28 cellular contexts compared by ENCODE assay signal in genomic region chr7:21198929-21199328, GRCh38.
"Had no signal": no experiment of that assay in that cellular context is flagged by ENCODE, and none has a peak within 500 bp of the region (broad histone marks: within the 10 kb centered on the region; RNA-seq: fewer than 3 reads in every experiment).

No MANE protein-coding gene starts in this region.

- H3K9me3 ChIP-seq: ascending aorta, breast epithelium, colonic mucosa, esophagus squamous epithelium, gastroesophageal sphincter, heart right ventricle had no signal

- H3K4me3 ChIP-seq: ascending aorta, breast epithelium, cardiac muscle cell, colonic mucosa, esophagus squamous epithelium, gastroesophageal sphincter, heart right ventricle, hepatocyte had no signal

- ATAC-seq: activated CD4-positive, CD25-positive, alpha-beta regulatory T cell treated with anti-CD3 and anti-CD28 coated beads, Interleukin-2, amount 50 U/mL, for 24 hours; activated CD8-positive, alpha-beta T cell treated with anti-CD3 and anti-CD28 coated beads for 36 hours; activated T-cell treated with anti-CD3 and anti-CD28 coated beads, Interleukin-2, amount 50 U/mL, for 4 hours; activated T-helper 17 cell treated with anti-CD3 and anti-CD28 coated beads, Interleukin-2, amount 50 U/mL, for 72 hours; gastroesophageal sphincter; heart right ventricle had no signal

- DNase-seq: activated B cell treated with CpG ODN at 0.5 μM for 24 hours; activated CD4-positive, alpha-beta T cell treated with anti-CD3 and anti-CD28 coated beads for 48 hours; activated CD4-positive, alpha-beta T cell treated with anti-CD3 and anti-CD28 coated beads, Interleukin-2, amount 50 U/mL, for 1 hour; activated CD4-positive, alpha-beta T cell treated with anti-CD3 and anti-CD28 coated beads, Interleukin-2, amount 50 U/mL, for 48 hours; activated CD8-positive, alpha-beta memory T cell treated with anti-CD3 and anti-CD28 coated beads for 24 hours; activated CD8-positive, alpha-beta T cell treated with anti-CD3 and anti-CD28 coated beads for 36 hours; activated effector memory CD4-positive, alpha-beta T cell treated with Interleukin-2 at 50 U/mL for 16 hours; activated gamma-delta T cell treated with Interleukin-2 at 50 U/mL for 16 hours; activated naive CD4-positive, alpha-beta T cell treated with anti-CD3 and anti-CD28 coated beads, Interleukin-2, amount 50 U/mL, for 16 hours; activated naive CD4-positive, alpha-beta T cell treated with Interleukin-2 at 50 U/mL for 16 hours; activated T-cell treated with anti-CD3 and anti-CD28 coated beads, Interleukin-2, amount 50 U/mL, for 4 hours; amygdala; central memory CD4-positive, alpha-beta T cell; cerebellar nuclear complex; colonic mucosa; effector CD8-positive, alpha-beta T cell; esophagus squamous epithelium; foreskin melanocyte; heart right ventricle; T1000; WERI-Rb-1 had no signal

- H3K36me3 ChIP-seq: ascending aorta, breast epithelium, cardiac muscle cell, colonic mucosa, esophagus squamous epithelium, gastroesophageal sphincter, heart right ventricle, WERI-Rb-1 had no signal

- H3K27me3 ChIP-seq: ascending aorta, cardiac muscle cell, colonic mucosa, gastroesophageal sphincter, heart right ventricle, hepatocyte had no signal
